ENCODE assay signal across 19 cellular contexts in genomic region chr3:53705774-53706173, GRCh38.
DNase-seq lines count a peak whose midpoint lies in the region; ATAC-seq and TF ChIP-seq lines count a peak whose summit lies in the region.
"Had no signal": no experiment of that assay in that cellular context is flagged by ENCODE, and none has a peak within 500 bp of the region (broad histone marks: within the 10 kb centered on the region; RNA-seq: fewer than 3 reads in every experiment).

No MANE protein-coding gene starts in this region.

- H3K36me3 ChIP-seq in right atrium auricular region (no peaks in the 10 kb centered on the region), hepatocyte (replicated peaks; ENCODE audit: insufficient read depth, low read depth) (no peaks in the 10 kb centered on the region), gastroesophageal sphincter (no peaks in the 10 kb centered on the region)

- ATAC-seq in Right ventricle myocardium superior (ENCODE audit: poor library complexity) (no peak), HG02571 (IDR thresholded peaks at IDR 0.05; ENCODE audit: unreplicated experiment) (no peak), gastroesophageal sphincter (no peak)
- ATAC-seq: T-helper 17 cell had no signal

- no peak overlapping the region for H2AFZ ChIP-seq in hepatocyte

- H4K20me1 ChIP-seq in hepatocyte (ENCODE audit: insufficient read depth, poor library complexity, severe bottlenecking): no peaks in the 10 kb centered on the region

- H3K4me2 ChIP-seq in hepatocyte: no peak overlapping the region

- H3K9me2 ChIP-seq in hepatocyte (replicated peaks; ENCODE audit: insufficient read depth): no peaks in the 10 kb centered on the region

- peak overlapping the region; percentile 67 to 75 for H3K27ac ChIP-seq in right atrium auricular region
- H3K27ac ChIP-seq in hepatocyte: peak overlapping the region; percentile 28
- no peak overlapping the region for H3K27ac ChIP-seq in gastroesophageal sphincter

- intact Hi-C loops in Right ventricle myocardium superior (cut with DNase I): loop anchor here (5.0 kb wide), 1 partner anchor 403 kb away; no protein-coding TSS in a partner anchor

- 100% methylated on average over 4 of the region's 4 CpGs for WGBS in hepatocyte (ENCODE audit: low lambda C conversion rate, missing lambda C conversion rate)
- 80% methylated on average over 1 of the region's 4 CpGs; no CpG with 5 or more reads in 1 of the 2 donors for WGBS in gastroesophageal sphincter (ENCODE audit: low coverage in 1 of 2), 2 donors

- no peak for TF ChIP-seq POLR2A in gastroesophageal sphincter (IDR thresholded peaks at IDR 0.05)

- DNase-seq in right atrium auricular region (ENCODE audit: low spot score) (peak; percentile 57), Right ventricle myocardium superior (no peak), RPMI8226 (peak; percentile 62), hepatocyte (ENCODE audit: low spot score) (no peak), hypothalamus (lab: John Stamatoyannopoulos, UW) (no peak)
- DNase-seq: activated B cell treated with CpG ODN at 0.5 μM for 24 hours; activated naive CD4-positive, alpha-beta T cell treated with anti-CD3 and anti-CD28 coated beads for 36 hours; AML-193; body of pancreas; Caco-2; dermis blood vessel endothelial cell; NCI-H1105 treated with DMSO at 0.1 percent for 48 hours; NCI-H345; posterior cingulate gyrus; SHP77 treated with DMSO at 0.1 percent for 48 hours; stimulated activated CD4-positive, alpha-beta T cell treated with anti-CD3 and anti-CD28 coated beads, Interleukin-2, amount 100 ng/mL, for 48 hours; T-helper 17 cell had no signal

- no peak for TF ChIP-seq EP300 in gastroesophageal sphincter (IDR thresholded peaks at IDR 0.05)

- H3K4me3 ChIP-seq in right atrium auricular region: no peak overlapping the region
- H3K4me3 ChIP-seq in hepatocyte: no peak overlapping the region
- H3K4me3 ChIP-seq in gastroesophageal sphincter: no peak overlapping the region
- H3K4me3 ChIP-seq: body of pancreas had no signal

- TF ChIP-seq CTCF in right atrium auricular region (IDR thresholded peaks at IDR 0.05) (no peak), hepatocyte (IDR thresholded peaks at IDR 0.05; ENCODE audit: poor library complexity) (no peak), gastroesophageal sphincter (IDR thresholded peaks at IDR 0.05) (no peak)

- H3K9me3 ChIP-seq in right atrium auricular region (no peaks in the 10 kb centered on the region), hepatocyte (ENCODE audit: low read depth) (no peaks in the 10 kb centered on the region), gastroesophageal sphincter (no peaks in the 10 kb centered on the region)
- H3K9me3 ChIP-seq: body of pancreas, Caco-2 had no signal

- H3K27me3 ChIP-seq in right atrium auricular region: no peaks in the 10 kb centered on the region
- H3K27me3 ChIP-seq in hepatocyte: no peaks in the 10 kb centered on the region
- no peaks in the 10 kb centered on the region for H3K27me3 ChIP-seq in gastroesophageal sphincter
- H3K27me3 ChIP-seq: body of pancreas had no signal

- H3K4me1 ChIP-seq in right atrium auricular region (peaks cover 0 to 64% of the 10 kb centered on the region in 2 donors), hepatocyte (ENCODE audit: insufficient read depth) (peaks cover 17% of the 10 kb centered on the region), gastroesophageal sphincter (peaks cover 0 to 6% (median 0%) of the 10 kb centered on the region in 3 donors)
- H3K4me1 ChIP-seq: Caco-2 had no signal

- H3K79me2 ChIP-seq in hepatocyte: no peaks in the 10 kb centered on the region

Comparison
In these comparisons a context has a peak if more than half of its experiments do, and no peak if none do; other contexts are left out.
1. DNase-seq: peak in right atrium auricular region (single experiment) and RPMI8226 (single experiment); none in Right ventricle myocardium superior (single experiment), hepatocyte (single experiment) and hypothalamus (0 of 51).
2. H3K27ac ChIP-seq: peak in right atrium auricular region (2 of 2) and hepatocyte (single experiment); none in gastroesophageal sphincter (0 of 4).